Comparison of ENCODE assay signal across 8 cellular contexts in genomic region chr12:91326043-91327027, GRCh38.
DNase-seq lines count a peak whose midpoint lies in the region; ATAC-seq and TF ChIP-seq lines count a peak whose summit lies in the region.

No MANE protein-coding gene starts in this region.

- peaks cover 5% of the 10 kb centered on the region for H3K27me3 Mint-ChIP-seq in activated naive CD8-positive, alpha-beta T cell treated with anti-CD3 and anti-CD28 coated beads for 36 hours

- DNase-seq in activated T-cell treated with anti-CD3 and anti-CD28 coated beads for 24 hours (ENCODE audit: low read depth) (peak; percentile 20), NCI-H69 (lab: John Stamatoyannopoulos, UW) (peak; percentile 65), left cardiac atrium (peak; percentile 24), retinal pigment epithelial cell (ENCODE audit: low read depth) (no peak)
- DNase-seq in activated T-cell treated with anti-CD3 and anti-CD28 coated beads, Interleukin-2, amount 50 U/mL, for 1 hour = no peak
- peak; percentile 7 for DNase-seq in activated naive CD8-positive, alpha-beta T cell treated with anti-CD3 and anti-CD28 coated beads for 36 hours

- H3K9me3 Mint-ChIP-seq in activated naive CD8-positive, alpha-beta T cell treated with anti-CD3 and anti-CD28 coated beads for 36 hours = no peaks in the 10 kb centered on the region

- intact Hi-C loops in left cardiac atrium (cut with DNase I) = loop anchor here in 1 of 2 donors (10.0 kb wide), 1 partner anchor 152 kb away; no protein-coding TSS in a partner anchor

- ATAC-seq in HG02798 (IDR thresholded peaks at IDR 0.05; ENCODE audit: poor library complexity, unreplicated experiment) (peak; percentile 69), left cardiac atrium (peak in 1 of 2 donors; percentile 54), HG03439 (IDR thresholded peaks at IDR 0.05; ENCODE audit: unreplicated experiment) (no peak)

- TF ChIP-seq CTCF in retinal pigment epithelial cell (conservative IDR thresholded peaks at IDR 0.05; ENCODE audit: low read depth, low read length) = peak; percentile 82

- H3K36me3 Mint-ChIP-seq in activated naive CD8-positive, alpha-beta T cell treated with anti-CD3 and anti-CD28 coated beads for 36 hours = no peaks in the 10 kb centered on the region

- H3K4me3 ChIP-seq in retinal pigment epithelial cell (ENCODE audit: low read length) = no peak overlapping the region

- no peaks in the 10 kb centered on the region for H3K4me1 Mint-ChIP-seq in activated naive CD8-positive, alpha-beta T cell treated with anti-CD3 and anti-CD28 coated beads for 36 hours

- no peak overlapping the region for H3K4me3 Mint-ChIP-seq in activated naive CD8-positive, alpha-beta T cell treated with anti-CD3 and anti-CD28 coated beads for 36 hours

- no peak overlapping the region for H3K27ac Mint-ChIP-seq in activated naive CD8-positive, alpha-beta T cell treated with anti-CD3 and anti-CD28 coated beads for 36 hours

Comparison
In these comparisons a context has a peak if more than half of its experiments do, and no peak if none do; other contexts are left out.
1. DNase-seq: peak in activated T-cell treated with anti-CD3 and anti-CD28 coated beads for 24 hours (single experiment), NCI-H69 (single experiment), activated naive CD8-positive, alpha-beta T cell treated with anti-CD3 and anti-CD28 coated beads for 36 hours (single experiment) and left cardiac atrium (single experiment); none in activated T-cell treated with anti-CD3 and anti-CD28 coated beads, Interleukin-2, amount 50 U/mL, for 1 hour (single experiment) and retinal pigment epithelial cell (single experiment).